Comparison of ENCODE assay signal across 14 cellular contexts in the genomic region with DNA sequence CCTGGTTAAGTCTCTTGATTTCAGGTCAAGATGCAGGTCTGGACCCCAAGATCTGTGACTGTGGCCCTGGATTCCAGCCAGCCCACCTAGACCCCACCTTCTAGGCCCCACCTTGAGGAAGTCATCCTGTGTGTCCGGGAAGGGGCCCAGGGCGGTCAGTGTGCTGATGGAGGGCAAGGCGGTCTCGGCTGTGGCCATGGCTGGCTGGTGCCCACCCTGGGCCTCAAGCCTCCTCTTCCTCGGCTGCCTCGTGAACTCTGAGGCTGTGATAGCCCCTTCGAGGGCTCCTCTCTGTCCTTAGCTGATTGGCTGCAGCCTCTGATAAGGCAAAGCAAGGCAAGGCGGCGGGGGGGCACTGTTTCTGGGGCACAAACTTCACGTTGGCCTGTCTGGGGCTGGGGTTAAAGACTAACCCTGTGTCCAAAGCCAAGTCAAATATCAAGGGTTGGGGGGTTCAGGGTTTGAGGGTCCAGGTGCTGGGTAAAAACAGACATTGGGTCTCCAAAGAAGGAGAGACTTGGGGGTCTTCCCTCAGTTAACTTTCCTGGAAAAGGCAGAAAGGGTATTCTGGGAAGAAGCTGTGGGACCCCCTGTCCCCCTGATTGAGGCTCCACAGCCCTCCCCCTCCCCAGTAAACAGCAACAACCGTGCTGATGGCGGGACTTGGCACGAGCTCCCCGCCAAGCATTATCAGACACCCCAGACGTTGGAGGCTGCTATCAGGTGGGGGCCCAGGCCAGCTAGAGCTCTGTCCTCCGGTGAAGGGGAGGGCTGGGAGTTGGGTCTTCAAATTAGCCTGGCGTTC. TPM values are rescaled to one million over a fixed set of nuclear protein-coding genes. Genes with fewer than 3 reads are reported as not detected.
DNase-seq lines count a peak whose midpoint lies in the region; ATAC-seq, FAIRE-seq and TF ChIP-seq lines count a peak whose summit lies in the region.
"Had no signal": no experiment of that assay in that cellular context is flagged by ENCODE, and none has a peak within 500 bp of the region (broad histone marks: within the 10 kb centered on the region; RNA-seq: fewer than 3 reads in every experiment).

A gene (minus strand): TSS at position 259 of the 805 bp plus-strand sequence. CDS start 61 bp downstream, at position 198.

- H3K4me1 ChIP-seq in HepG2 (ENCODE audit: insufficient read depth, low read length) (peaks cover 45% of the 10 kb centered on the region), right lobe of liver (peaks cover 0 to 24% (median 3%) of the 10 kb centered on the region in 4 donors)

- H4K20me1 ChIP-seq in HepG2 (ENCODE audit: insufficient read depth, low read length), result no peaks in the 10 kb centered on the region

- peaks cover 8% of the 10 kb centered on the region for H3K79me2 ChIP-seq in HepG2 (ENCODE audit: insufficient read depth, low read length)

- H3K4me3 Mint-ChIP-seq in activated naive CD8-positive, alpha-beta T cell treated with anti-CD3 and anti-CD28 coated beads, Interleukin-2, amount 10 ng/mL, durations not matched to agents 7 days and 5 days, result peak within 1 kb of the TSS; percentile 47
- peak within 1 kb of the TSS; percentile 58 for H3K4me3 Mint-ChIP-seq in memory B cell

- H3K9ac ChIP-seq in HepG2 (ENCODE audit: insufficient read depth, low read depth, low read length), result no peak within 1 kb of the TSS

- TF ChIP-seq EP300 in HepG2 (IDR thresholded peaks at IDR 0.05; ENCODE audit: low read depth in 2 of 2, low read length in 2 of 2) (no peak), HepG2 (CRISPR knock-in tag; IDR thresholded peaks at IDR 0.05; ENCODE audit: borderline replicate concordance) (no peak)

- H3K27ac ChIP-seq in HepG2 (ENCODE audit: extremely low read length, insufficient read depth, low read length), result no peak within 1 kb of the TSS
- H3K27ac ChIP-seq in right lobe of liver, result no peak within 1 kb of the TSS

- TF ChIP-seq RAD21 in HepG2 (CRISPR knock-in tag; IDR thresholded peaks at IDR 0.05), result no peak

- H3K36me3 ChIP-seq in HepG2 (replicated peaks in 1 of 2; ENCODE audit: control insufficient read depth in 1 of 2, insufficient read depth in 2 of 2, low read length in 2 of 2), result no peaks in the 10 kb centered on the region
- H3K36me3 ChIP-seq in right lobe of liver, result no peaks in the 10 kb centered on the region

- no peak for FAIRE-seq in HepG2 (lab: Jason Lieb, UNC)
- FAIRE-seq: GM18507 had no signal

- no peak within 1 kb of the TSS for H2AFZ ChIP-seq in HepG2 (ENCODE audit: low read length)

- in situ Hi-C loops in HepG2 (cut with HindIII; ENCODE audit: extremely low pct_ligation_motif_present, low pct_unique_long_range_greater_than_20kb), result no loop called here

- intact Hi-C loops in HepG2 (cut with micrococcal nuclease; ENCODE audit: unreplicated experiment) (no loop called here), right lobe of liver (cut with DNase I) (loop anchor here in 1 of 2 donors (10.0 kb wide), 1 partner anchor 48 kb away; a partner anchor contains a TSS)

- peaks cover 2% of the 10 kb centered on the region for H3K9me3 Mint-ChIP-seq in activated naive CD8-positive, alpha-beta T cell treated with anti-CD3 and anti-CD28 coated beads, Interleukin-2, amount 10 ng/mL, durations not matched to agents 7 days and 5 days
- peaks cover 1% of the 10 kb centered on the region for H3K9me3 Mint-ChIP-seq in memory B cell

- H3K27me3 Mint-ChIP-seq in activated naive CD8-positive, alpha-beta T cell treated with anti-CD3 and anti-CD28 coated beads, Interleukin-2, amount 10 ng/mL, durations not matched to agents 7 days and 5 days, result peaks cover 4% of the 10 kb centered on the region
- no peaks in the 10 kb centered on the region for H3K27me3 Mint-ChIP-seq in memory B cell

- H3K27ac Mint-ChIP-seq in activated naive CD8-positive, alpha-beta T cell treated with anti-CD3 and anti-CD28 coated beads, Interleukin-2, amount 10 ng/mL, durations not matched to agents 7 days and 5 days, result peak within 1 kb of the TSS; percentile 16
- H3K27ac Mint-ChIP-seq in memory B cell, result no peak within 1 kb of the TSS

- DNase-seq in HepG2 (ENCODE audit: low spot score) (no peak), right lobe of liver (no peak), memory B cell (ENCODE audit: low spot score in 2 of 2) (no peak), UCSD-AML1 (lab: John Stamatoyannopoulos, UW; ENCODE audit: unreplicated experiment) (no peak), cerebellar cortex (ENCODE audit: low spot score) (no peak)
- DNase-seq in activated naive CD8-positive, alpha-beta T cell treated with anti-CD3 and anti-CD28 coated beads, Interleukin-2, amount 10 ng/mL, durations not matched to agents 7 days and 5 days, result no peak
- DNase-seq: C1 segment of cervical spinal cord, GOT3, left colon, NCI-H1436 treated with DMSO at 0.1 percent for 48 hours, SIG-M5 had no signal

- H3K4me3 ChIP-seq in HepG2 (replicated peaks in 1 of 3; ENCODE audit: insufficient read depth in 1 of 3, low read depth in 2 of 3, low read length in 3 of 3), result peak within 1 kb of the TSS in 2 of 3 experiments; percentile 48 to 69; a peak in 3 of 6 replicates
- no peak within 1 kb of the TSS for H3K4me3 ChIP-seq in right lobe of liver

- peaks cover 30% of the 10 kb centered on the region for H3K4me1 Mint-ChIP-seq in activated naive CD8-positive, alpha-beta T cell treated with anti-CD3 and anti-CD28 coated beads, Interleukin-2, amount 10 ng/mL, durations not matched to agents 7 days and 5 days
- peaks cover 22% of the 10 kb centered on the region for H3K4me1 Mint-ChIP-seq in memory B cell

- no peak for TF ChIP-seq POLR2A in HepG2 (IDR thresholded peaks at IDR 0.05; ENCODE audit: insufficient read depth in 1 of 2, low read depth in 2 of 2, low read length in 2 of 2)
- TF ChIP-seq POLR2A in right lobe of liver (IDR thresholded peaks at IDR 0.05), result no peak

- POLR2A ChIA-PET in HepG2 (lab: Yijun Ruan, JAX), result no interaction called here
- POLR2A ChIA-PET in activated naive CD8-positive, alpha-beta T cell treated with anti-CD3 and anti-CD28 coated beads, Interleukin-2, amount 10 ng/mL, durations not matched to agents 7 days and 5 days (lab: Charles Lee), result interaction anchor here (0.6 to 1.3 kb wide), 4 partner anchors 11 to 79 kb away, joined by 3 read pairs; a partner anchor contains a TSS

- WGBS in HepG2 (ENCODE audit: low lambda C conversion rate), result 0% methylated on average over 4 of the region's 17 CpGs
- WGBS in right lobe of liver (ENCODE audit: insufficient coverage, low coverage, low lambda C conversion rate, missing lambda C conversion rate), result 80% methylated on average over 5 of the region's 17 CpGs

- peak within 1 kb of the TSS; percentile 80 for H3K4me2 ChIP-seq in HepG2 (ENCODE audit: low read depth, low read length)

- BruUV-seq in HepG2 (replicated peaks; lab: Mats Ljungman, UMichigan), result no TSS peak

- H3K27me3 ChIP-seq in HepG2 (ENCODE audit: control insufficient read depth in 1 of 2, insufficient read depth in 2 of 2, low read length in 2 of 2) (peaks cover 0 to 18% of the 10 kb centered on the region in 2 experiments; a peak in 3 of 5 replicates), right lobe of liver (no peaks in the 10 kb centered on the region)

- TF ChIP-seq CTCF in HepG2 (CRISPR knock-in tag; IDR thresholded peaks at IDR 0.05) (no peak), right lobe of liver (IDR thresholded peaks at IDR 0.05) (no peak)

- H3K36me3 Mint-ChIP-seq in activated naive CD8-positive, alpha-beta T cell treated with anti-CD3 and anti-CD28 coated beads, Interleukin-2, amount 10 ng/mL, durations not matched to agents 7 days and 5 days, result peaks cover 5% of the 10 kb centered on the region
- H3K36me3 Mint-ChIP-seq in memory B cell, result no peaks in the 10 kb centered on the region

- CTCF ChIA-PET in HepG2 (lab: Yijun Ruan, JAX; ENCODE audit: low intra/inter-chr PET ratio, low total read pairs), result no interaction called here

- no peak for ATAC-seq in HepG2
- ATAC-seq in right lobe of liver, result no peak
- ATAC-seq in activated naive CD8-positive, alpha-beta T cell treated with anti-CD3 and anti-CD28 coated beads, Interleukin-2, amount 10 ng/mL, durations not matched to agents 7 days and 5 days (ENCODE audit: low read depth), result no peak
- no peak for ATAC-seq in memory B cell (ENCODE audit: low read depth)
- no peak for ATAC-seq in GM21825 (IDR thresholded peaks at IDR 0.05; ENCODE audit: unreplicated experiment)
- ATAC-seq in GM19328 (IDR thresholded peaks at IDR 0.05; ENCODE audit: unreplicated experiment), result no peak
- ATAC-seq: left colon had no signal

- H3K9me3 ChIP-seq in HepG2 (ENCODE audit: low read length), result peaks cover 13% of the 10 kb centered on the region
- H3K9me3 ChIP-seq in right lobe of liver, result peaks cover 0 to 5% (median 0%) of the 10 kb centered on the region in 4 donors

RNA-seq across cellular contexts. Expression of the gene that starts here (rescaled TPM):
- total RNA-seq in HepG2 (2016; rRNA removed; fragmentation: Illumina TruSeq; extraction: Trizol), result not detected in 2 replicates
- total RNA-seq in HepG2 (2016; cell fraction: cytosol; rRNA removed; fragmentation: Illumina TruSeq; extraction: Trizol; ENCODE audit: low read depth), result not detected in 2 replicates
- 0.06 TPM in 1 of 2 replicates, not detected in the other for total RNA-seq in HepG2 (2016; cell fraction: insoluble cytoplasmic fraction; rRNA removed; fragmentation: Illumina TruSeq; extraction: Trizol)
- 0.10 TPM in 1 of 2 replicates, not detected in the other for total RNA-seq in HepG2 (2016; cell fraction: membrane; rRNA removed; fragmentation: Illumina TruSeq; extraction: Trizol)
- total RNA-seq in HepG2 (2016; cell fraction: nucleus; rRNA removed; fragmentation: Illumina TruSeq; extraction: Trizol), result not detected in 2 replicates
- polyA plus RNA-seq in HepG2 (2011; rRNA removed), result not detected in 2 replicates
- polyA plus RNA-seq in HepG2 (2011; cell fraction: cytosol; rRNA removed), result 0.05 TPM in 1 of 2 replicates, not detected in the other
- not detected in 2 replicates for polyA plus RNA-seq in HepG2 (2011; cell fraction: nucleus; rRNA removed)
- polyA plus RNA-seq in HepG2 (2012), result not detected in 2 replicates
- not detected in 2 replicates for polyA plus RNA-seq in HepG2 (2016; cell fraction: cytosol; fragmentation: Illumina TruSeq; extraction: Trizol; ENCODE audit: low read depth)
- not detected in 2 replicates for polyA plus RNA-seq in HepG2 (2016; cell fraction: insoluble cytoplasmic fraction; fragmentation: Illumina TruSeq; extraction: Trizol; ENCODE audit: low read depth)
- polyA plus RNA-seq in HepG2 (2016; cell fraction: membrane; fragmentation: Illumina TruSeq; extraction: Trizol; ENCODE audit: low read depth), result not detected in 2 replicates
- polyA plus RNA-seq in HepG2 (2016; cell fraction: nucleus; fragmentation: Illumina TruSeq; extraction: Trizol; ENCODE audit: insufficient read depth, low read depth), result not detected in 2 replicates
- 0.12 TPM in 1 of 2 replicates, not detected in the other for polyA minus RNA-seq in HepG2 (2011; rRNA and poly(A)+ RNA removed; ENCODE audit: low replicate concordance)
- polyA minus RNA-seq in HepG2 (2011; cell fraction: cytosol; rRNA and poly(A)+ RNA removed), result not detected in 2 replicates
- not detected in 2 replicates for polyA minus RNA-seq in HepG2 (2011; cell fraction: nucleus; rRNA and poly(A)+ RNA removed)
- total RNA-seq in right lobe of liver, result 1 to 10 TPM in 1 of 6 experiments, under 1 TPM in 2, not detected in 3; 0.32 to 1.7 (median 0.44) TPM
- total RNA-seq in activated naive CD8-positive, alpha-beta T cell treated with anti-CD3 and anti-CD28 coated beads, Interleukin-2, amount 10 ng/mL, durations not matched to agents 7 days and 5 days, result under 1 TPM in 1 of 2 experiments, not detected in 1; 0.19 TPM
- total RNA-seq: left colon had no signal

Comparison
In these comparisons a context has a peak if more than half of its experiments do, and no peak if none do; other contexts are left out.
1. H3K4me3 ChIP-seq: peak in HepG2 (2 of 3); none in right lobe of liver (0 of 3).